In genomic region chr3:36674816-36675215, GRCh38 we compare ENCODE assay signal across 24 cellular contexts.
A peak's percentile ranks its signal among the peaks of the same experiment; 100 is the strongest.
DNase-seq lines count a peak whose midpoint lies in the region; ATAC-seq, FAIRE-seq and TF ChIP-seq lines count a peak whose summit lies in the region.
"Had no signal": no experiment of that assay in that cellular context is flagged by ENCODE, and none has a peak within 500 bp of the region (broad histone marks: within the 10 kb centered on the region; RNA-seq: fewer than 3 reads in every experiment).

No MANE protein-coding gene starts in this region.

- TF ChIP-seq CTCF in HFFc6 (IDR thresholded peaks at IDR 0.05): no peak

- H3K9me3 Mint-ChIP-seq in HFFc6: peaks cover 11% of the 10 kb centered on the region
- peaks cover 12% of the 10 kb centered on the region for H3K9me3 Mint-ChIP-seq in stimulated activated memory B cell treated with anti-CD40 and anti-IgM and Interleukin-4, amounts not matched to agents 10 μg/mL and 1 μg/mL and 100 μg/mL, for 72 hours

- FAIRE-seq in RCC 7860 (lab: Jason Lieb, UNC): peak; percentile 99
- FAIRE-seq in HTR-8/SVneo (lab: Jason Lieb, UNC): no peak
- FAIRE-seq: A204.1, D721Med, H1 had no signal

- H3K36me3 Mint-ChIP-seq in HFFc6 (ENCODE audit: low read depth): peaks cover 6% of the 10 kb centered on the region; the same call in 1 of the 2 replicates
- H3K36me3 Mint-ChIP-seq in stimulated activated memory B cell treated with anti-CD40 and anti-IgM and Interleukin-4, amounts not matched to agents 10 μg/mL and 1 μg/mL and 100 μg/mL, for 72 hours: peaks cover 8% of the 10 kb centered on the region

- H3K27me3 Mint-ChIP-seq in HFFc6 (ENCODE audit: insufficient read depth): no peaks in the 10 kb centered on the region
- no peaks in the 10 kb centered on the region for H3K27me3 Mint-ChIP-seq in stimulated activated memory B cell treated with anti-CD40 and anti-IgM and Interleukin-4, amounts not matched to agents 10 μg/mL and 1 μg/mL and 100 μg/mL, for 72 hours

- H3K4me3 Mint-ChIP-seq in HFFc6: peak overlapping the region; percentile 9; the same call in 1 of the 2 replicates
- no peak overlapping the region for H3K4me3 Mint-ChIP-seq in stimulated activated memory B cell treated with anti-CD40 and anti-IgM and Interleukin-4, amounts not matched to agents 10 μg/mL and 1 μg/mL and 100 μg/mL, for 72 hours
- H3K4me3 Mint-ChIP-seq: CD4-positive, CD25-positive, alpha-beta regulatory T cell had no signal

- no peak for DNase-seq in HFFc6
- peak; percentile 93 for DNase-seq in RCC 7860 (ENCODE audit: low spot score)
- peak; percentile 89 for DNase-seq in kidney tubule cell (ENCODE audit: low spot score)
- no peak for DNase-seq in germinal center (ENCODE audit: low spot score)
- no peak for DNase-seq in HTR-8/SVneo (ENCODE audit: insufficient read length, low spot score)
- DNase-seq: CD4-positive, CD25-positive, alpha-beta regulatory T cell; HCEC 1CT; KG1; MG63; NCI-H1105 treated with DMSO at 0.1 percent for 48 hours; NCI-H146; NCI-H1930; NCI-H2107; NCI-H524; NCI-H774; NK-92 treated with Interleukin-12 subunit alpha and Interleukin-12 subunit beta, amount 100 ng/mL, for 24 hours; SJCRH30 had no signal

- no peak for ATAC-seq in stimulated activated memory B cell treated with anti-CD40 and anti-IgM and Interleukin-4, amounts not matched to agents 10 μg/mL and 1 μg/mL and 100 μg/mL, for 72 hours
- ATAC-seq in HG03175 (IDR thresholded peaks at IDR 0.05; ENCODE audit: unreplicated experiment): no peak
- ATAC-seq: Panc1, SK-N-SH treated with all-trans-retinoic acid at 6 μM for 48 hours had no signal

- peak overlapping the region; percentile 39; the same call in 1 of the 2 replicates for H3K27ac Mint-ChIP-seq in HFFc6
- peak overlapping the region; percentile 31 for H3K27ac Mint-ChIP-seq in stimulated activated memory B cell treated with anti-CD40 and anti-IgM and Interleukin-4, amounts not matched to agents 10 μg/mL and 1 μg/mL and 100 μg/mL, for 72 hours
- H3K27ac Mint-ChIP-seq: CD4-positive, CD25-positive, alpha-beta regulatory T cell had no signal

- peaks cover 58% of the 10 kb centered on the region for H3K4me1 Mint-ChIP-seq in HFFc6 (ENCODE audit: low read depth)
- H3K4me1 Mint-ChIP-seq in stimulated activated memory B cell treated with anti-CD40 and anti-IgM and Interleukin-4, amounts not matched to agents 10 μg/mL and 1 μg/mL and 100 μg/mL, for 72 hours: no peaks in the 10 kb centered on the region
- H3K4me1 Mint-ChIP-seq: CD4-positive, CD25-positive, alpha-beta regulatory T cell had no signal

Comparison
In these comparisons a context has a peak if more than half of its experiments do, and no peak if none do; other contexts are left out.
1. DNase-seq: peak in RCC 7860 (single experiment) and kidney tubule cell (single experiment); none in HFFc6 (single experiment), germinal center (single experiment) and HTR-8/SVneo (single experiment).